Comparison of ENCODE assay signal across 24 cellular contexts in genomic region chr2:218823456-218823855, GRCh38. TPM values are rescaled to one million over a fixed set of nuclear protein-coding genes. Genes with fewer than 3 reads are reported as not detected.
"Had no signal": no experiment of that assay in that cellular context is flagged by ENCODE, and none has a peak within 500 bp of the region (broad histone marks: within the 10 kb centered on the region; RNA-seq: fewer than 3 reads in every experiment).

No MANE protein-coding gene starts in this region.

- FAIRE-seq: endothelial cell of umbilical vein, frontal cortex had no signal

- DNase-seq: effector CD4-positive, alpha-beta T cell; endodermal cell; heart right ventricle; islet precursor cell; left ventricle myocardium superior; mesendoderm; naive thymus-derived CD4-positive, alpha-beta T cell; nephron progenitor cell; stimulated activated CD4-positive, alpha-beta T cell treated with anti-CD3 and anti-CD28 coated beads, Interleukin-4, amount 100 ng/mL, for 1 hour; stimulated activated CD8-positive, alpha-beta memory T cell treated with anti-CD3 and anti-CD28 coated beads, Interleukin-4, amount 100 ng/mL, for 48 hours; tibial artery; upper lobe of left lung; uterus had no signal

- H3K36me3 ChIP-seq: uterus had no signal

- H3K27me3 ChIP-seq: tibial artery, upper lobe of left lung, uterus had no signal

- H3K4me3 ChIP-seq: coronary artery, heart right ventricle, smooth muscle cell, tibial artery, upper lobe of left lung, uterus had no signal

- ATAC-seq: heart right ventricle; left ventricle myocardium superior; naive thymus-derived CD4-positive, alpha-beta T cell; stimulated activated memory B cell treated with anti-CD40 and anti-IgM and Interleukin-4, amounts not matched to agents 10 μg/mL and 1 μg/mL and 100 μg/mL, for 72 hours had no signal

RNA-seq across cellular contexts. Expression of gene PRKAG3, which starts 8.1 kb away (rescaled TPM):
- total RNA-seq: chondrocyte; dermis microvascular lymphatic vessel endothelial cell; endodermal cell; endothelial cell of umbilical vein; frontal cortex; lung microvascular endothelial cell; naive thymus-derived CD4-positive, alpha-beta T cell; omental fat pad; pulmonary artery endothelial cell; smooth muscle cell; temporal lobe; upper lobe of left lung; uterus had no signal

RNA-seq across cellular contexts. Expression of gene WNT6, which starts 36.1 kb away (rescaled TPM):
- total RNA-seq: chondrocyte, dermis microvascular lymphatic vessel endothelial cell, endodermal cell, endothelial cell of umbilical vein, frontal cortex, lung microvascular endothelial cell, pulmonary artery endothelial cell, temporal lobe had no signal

RNA-seq across cellular contexts. Expression of gene WNT10A, which starts 57.2 kb away (rescaled TPM):
- total RNA-seq: chondrocyte, dermis microvascular lymphatic vessel endothelial cell, endodermal cell, endothelial cell of umbilical vein, frontal cortex, left ventricle myocardium superior, lung microvascular endothelial cell, pulmonary artery endothelial cell, temporal lobe had no signal
